24 cellular contexts compared by ENCODE assay signal in the genomic region with DNA sequence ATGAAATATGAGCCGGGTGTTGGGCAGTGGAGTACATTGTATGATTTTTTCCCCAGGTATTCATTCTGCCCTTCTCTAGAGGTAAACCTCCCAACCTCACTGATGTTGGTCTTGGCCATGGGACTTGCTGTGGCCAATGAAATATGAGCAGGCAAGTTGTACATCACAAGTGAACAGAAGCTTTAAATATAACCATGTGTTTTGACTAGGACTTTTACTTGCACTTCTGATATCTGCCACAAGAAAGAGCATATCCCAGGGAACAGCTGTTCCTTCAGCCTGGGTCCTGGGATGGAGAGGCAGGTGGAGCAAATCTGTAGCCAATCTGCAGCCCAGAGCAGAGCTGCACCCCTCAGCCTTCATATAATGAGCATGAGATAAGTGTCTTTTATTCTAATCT.
"Had no signal": no experiment of that assay in that cellular context is flagged by ENCODE, and none has a peak within 500 bp of the region (broad histone marks: within the 10 kb centered on the region; RNA-seq: fewer than 3 reads in every experiment).

No MANE protein-coding gene starts in this region.

- H3K4me1 ChIP-seq: testis, transverse colon had no signal

- H3K36me3 Mint-ChIP-seq: activated naive CD8-positive, alpha-beta T cell; naive thymus-derived CD4-positive, alpha-beta T cell had no signal

- H3K27me3 ChIP-seq: dorsolateral prefrontal cortex, ovary, testis, transverse colon had no signal

- H3K4me1 Mint-ChIP-seq: naive thymus-derived CD4-positive, alpha-beta T cell had no signal

- H3K9me3 ChIP-seq: ovary, testis, transverse colon had no signal

- H3K27ac Mint-ChIP-seq: activated naive CD8-positive, alpha-beta T cell; immature natural killer cell; naive thymus-derived CD4-positive, alpha-beta T cell; T-helper 2 cell treated with Interferon-gamma antibody and Interleukin-4, amounts not matched to agents 5 μg/mL and 100 μg/mL, for 36 hours had no signal

- H3K4me3 Mint-ChIP-seq: activated naive CD8-positive, alpha-beta T cell; immature natural killer cell; naive thymus-derived CD4-positive, alpha-beta T cell; T-helper 2 cell treated with Interferon-gamma antibody and Interleukin-4, amounts not matched to agents 5 μg/mL and 100 μg/mL, for 36 hours had no signal

- H3K4me3 ChIP-seq: coronary artery, dorsolateral prefrontal cortex, ovary, testis, transverse colon had no signal

- H3K27me3 Mint-ChIP-seq: activated naive CD8-positive, alpha-beta T cell had no signal

- H3K27ac ChIP-seq: coronary artery, dorsolateral prefrontal cortex, ovary, testis, transverse colon had no signal

- DNase-seq: activated CD4-positive, alpha-beta T cell treated with anti-CD3 and anti-CD28 coated beads for 4 hours; activated CD4-positive, alpha-beta T cell treated with anti-CD3 and anti-CD28 coated beads, Interleukin-2, amount 50 U/mL, for 4 hours; activated CD8-positive, alpha-beta memory T cell treated with anti-CD3 and anti-CD28 coated beads for 24 hours; activated effector memory CD4-positive, alpha-beta T cell treated with Interleukin-2 at 50 U/mL for 16 hours; activated naive CD4-positive, alpha-beta T cell treated with Interleukin-2 at 50 U/mL for 16 hours; anterior cingulate cortex; dorsolateral prefrontal cortex; effector memory CD4-positive, alpha-beta T cell; head of caudate nucleus; hippocampal formation; immature natural killer cell; kidney; left colon; mammary epithelial cell; naive thymus-derived CD4-positive, alpha-beta T cell; ovary; right cardiac atrium; stimulated activated CD4-positive, alpha-beta T cell treated with anti-CD3 and anti-CD28 coated beads, Interleukin-2, amount 100 ng/mL, for 48 hours; stimulated activated naive CD8-positive, alpha-beta T cell treated with anti-CD3 and anti-CD28 coated beads, Interleukin-15, Interleukin-2, amounts not matched to agents 100 U/mL and 50 U/mL, for 24 hours; testis; transverse colon had no signal

- H3K9me3 Mint-ChIP-seq: immature natural killer cell; naive thymus-derived CD4-positive, alpha-beta T cell; T-helper 2 cell treated with Interferon-gamma antibody and Interleukin-4, amounts not matched to agents 5 μg/mL and 100 μg/mL, for 36 hours had no signal

- H3K36me3 ChIP-seq: ovary, transverse colon had no signal
